ENCODE assay signal across 13 cellular contexts in genomic region chr4:19521151-19521550, GRCh38.
DNase-seq lines count a peak whose midpoint lies in the region; ATAC-seq and TF ChIP-seq lines count a peak whose summit lies in the region.
"Had no signal": no experiment of that assay in that cellular context is flagged by ENCODE, and none has a peak within 500 bp of the region (broad histone marks: within the 10 kb centered on the region; RNA-seq: fewer than 3 reads in every experiment).

No MANE protein-coding gene starts in this region.

- H3K79me2 ChIP-seq in GM23248 (ENCODE audit: insufficient read depth) (no peaks in the 10 kb centered on the region), osteoblast (ENCODE audit: insufficient read depth, low read length) (no peaks in the 10 kb centered on the region)

- H3K27ac Mint-ChIP-seq in activated naive CD8-positive, alpha-beta T cell treated with anti-CD3 and anti-CD28 coated beads, Interleukin-2, amount 50 U/mL, for 24 hours, result no peak overlapping the region
- no peak overlapping the region for H3K27ac Mint-ChIP-seq in CD4-positive, alpha-beta memory T cell

- H3K9ac ChIP-seq in GM23248, result no peak overlapping the region
- H3K9ac ChIP-seq: BLaER1 had no signal

- H3K27ac ChIP-seq in GM23248, result no peak overlapping the region
- no peak overlapping the region for H3K27ac ChIP-seq in osteoblast (ENCODE audit: low read depth, low read length)
- no peak overlapping the region for H3K27ac ChIP-seq in CD4-positive, alpha-beta memory T cell (ENCODE audit: low read depth, low read length)
- H3K27ac ChIP-seq: BLaER1, HL-60 had no signal

- H4K20me1 ChIP-seq in GM23248 (ENCODE audit: insufficient read depth) (no peaks in the 10 kb centered on the region), osteoblast (ENCODE audit: insufficient read depth, low read length) (no peaks in the 10 kb centered on the region)
- H4K20me1 ChIP-seq: BLaER1 had no signal

- 15 to 17% methylated on average over 6 of the region's 6 CpGs for WGBS in GM23248 (ENCODE audit: low coverage in 1 of 2, low lambda C conversion rate in 2 of 2, missing lambda C conversion rate in 2 of 2), 2 experiments

- no peak overlapping the region for H3K4me2 ChIP-seq in GM23248 (ENCODE audit: unreplicated experiment)
- H3K4me2 ChIP-seq in osteoblast (ENCODE audit: insufficient read depth, low read length), result no peak overlapping the region
- H3K4me2 ChIP-seq: BLaER1 had no signal

- no peaks in the 10 kb centered on the region for H3K27me3 Mint-ChIP-seq in activated naive CD8-positive, alpha-beta T cell treated with anti-CD3 and anti-CD28 coated beads, Interleukin-2, amount 50 U/mL, for 24 hours
- H3K27me3 Mint-ChIP-seq in CD4-positive, alpha-beta memory T cell, result no peaks in the 10 kb centered on the region

- H3K36me3 ChIP-seq in GM23248 (ENCODE audit: low read depth) (no peaks in the 10 kb centered on the region), osteoblast (ENCODE audit: insufficient read depth, low read length) (no peaks in the 10 kb centered on the region)
- H3K36me3 ChIP-seq in CD4-positive, alpha-beta memory T cell (ENCODE audit: insufficient read depth, low read length), result no peaks in the 10 kb centered on the region
- H3K36me3 ChIP-seq: BLaER1 had no signal

- H3K9me3 ChIP-seq in GM23248 (ENCODE audit: low read depth) (no peaks in the 10 kb centered on the region), osteoblast (ENCODE audit: low read depth, low read length) (no peaks in the 10 kb centered on the region)
- H3K9me3 ChIP-seq in CD4-positive, alpha-beta memory T cell (ENCODE audit: control insufficient read depth in 1 of 2, low read length in 2 of 2), result no peaks in the 10 kb centered on the region
- H3K9me3 ChIP-seq: BLaER1 had no signal

- CTCF ChIA-PET in CD4-positive, alpha-beta memory T cell (lab: Charles Lee; ENCODE audit: partially characterized antibody), result no interaction called here

- intact Hi-C loops in CD4-positive, alpha-beta memory T cell (cut with micrococcal nuclease), result no loop called here

- H3K4me1 Mint-ChIP-seq in activated naive CD8-positive, alpha-beta T cell treated with anti-CD3 and anti-CD28 coated beads, Interleukin-2, amount 50 U/mL, for 24 hours, result no peaks in the 10 kb centered on the region
- no peaks in the 10 kb centered on the region for H3K4me1 Mint-ChIP-seq in CD4-positive, alpha-beta memory T cell

- no peaks in the 10 kb centered on the region for H3K9me2 ChIP-seq in GM23248 (ENCODE audit: insufficient read depth)

- no peaks in the 10 kb centered on the region for H3K27me3 ChIP-seq in GM23248 (replicated peaks; ENCODE audit: insufficient read depth)
- no peaks in the 10 kb centered on the region for H3K27me3 ChIP-seq in osteoblast (ENCODE audit: insufficient read depth, low read length)
- no peaks in the 10 kb centered on the region for H3K27me3 ChIP-seq in CD4-positive, alpha-beta memory T cell (ENCODE audit: insufficient read depth, low read length)
- H3K27me3 ChIP-seq: BLaER1 had no signal

- peak; percentile 7 for DNase-seq in AG10803 (ENCODE audit: low read depth)
- DNase-seq in GM23248, result no peak
- DNase-seq in NCI-H446 treated with DMSO at 0.1 percent for 48 hours (lab: John Stamatoyannopoulos, UW), result peak; percentile 79
- DNase-seq in osteoblast (ENCODE audit: insufficient read length, low spot score, missing footprints), result no peak
- no peak for DNase-seq in COLO829 (ENCODE audit: low spot score)
- no peak for DNase-seq in activated naive CD8-positive, alpha-beta T cell treated with anti-CD3 and anti-CD28 coated beads, Interleukin-2, amount 50 U/mL, for 24 hours
- no peak for DNase-seq in CD4-positive, alpha-beta memory T cell
- DNase-seq: Calu3, DMS 273 treated with DMSO at 0.1 percent for 48 hours had no signal

- TF ChIP-seq CTCF in AG10803 (conservative IDR thresholded peaks at IDR 0.05; ENCODE audit: low read length), result no peak
- TF ChIP-seq CTCF in osteoblast (IDR thresholded peaks at IDR 0.05; ENCODE audit: extremely low read depth, low read depth, low read length), result no peak

- H3K36me3 Mint-ChIP-seq in activated naive CD8-positive, alpha-beta T cell treated with anti-CD3 and anti-CD28 coated beads, Interleukin-2, amount 50 U/mL, for 24 hours (ENCODE audit: low read depth), result no peaks in the 10 kb centered on the region
- H3K36me3 Mint-ChIP-seq in CD4-positive, alpha-beta memory T cell, result no peaks in the 10 kb centered on the region

- H3K9me3 Mint-ChIP-seq in activated naive CD8-positive, alpha-beta T cell treated with anti-CD3 and anti-CD28 coated beads, Interleukin-2, amount 50 U/mL, for 24 hours, result peaks cover 11% of the 10 kb centered on the region
- peaks cover 0 to 19% (median 16%) of the 10 kb centered on the region in 8 donors for H3K9me3 Mint-ChIP-seq in CD4-positive, alpha-beta memory T cell

- no peaks in the 10 kb centered on the region for H3F3A ChIP-seq in GM23248 (ENCODE audit: insufficient read depth)

- H3K4me1 ChIP-seq in GM23248 (ENCODE audit: insufficient read depth) (no peaks in the 10 kb centered on the region), osteoblast (ENCODE audit: insufficient read depth, low read length) (no peaks in the 10 kb centered on the region)
- H3K4me1 ChIP-seq in CD4-positive, alpha-beta memory T cell (ENCODE audit: insufficient read depth, low read length), result no peaks in the 10 kb centered on the region
- H3K4me1 ChIP-seq: BLaER1 had no signal

- in situ Hi-C loops in GM23248 (cut with MboI), result no loop called here

- ATAC-seq in activated naive CD8-positive, alpha-beta T cell treated with anti-CD3 and anti-CD28 coated beads, Interleukin-2, amount 50 U/mL, for 24 hours, result no peak
- ATAC-seq: GM12878, HCT116 had no signal

- POLR2A ChIA-PET in CD4-positive, alpha-beta memory T cell (lab: Charles Lee; ENCODE audit: partially characterized antibody), result no interaction called here

- no peak overlapping the region for H3K4me3 Mint-ChIP-seq in activated naive CD8-positive, alpha-beta T cell treated with anti-CD3 and anti-CD28 coated beads, Interleukin-2, amount 50 U/mL, for 24 hours
- no peak overlapping the region for H3K4me3 Mint-ChIP-seq in CD4-positive, alpha-beta memory T cell

- H2AFZ ChIP-seq in GM23248 (peak overlapping the region; percentile 34; the same call in 1 of the 2 replicates), osteoblast (ENCODE audit: low read length) (peak overlapping the region; percentile 79)

- H3K4me3 ChIP-seq in AG10803 (ENCODE audit: low read length), result no peak overlapping the region
- H3K4me3 ChIP-seq in GM23248, result no peak overlapping the region
- no peak overlapping the region for H3K4me3 ChIP-seq in osteoblast (ENCODE audit: insufficient read depth, low read length)
- H3K4me3 ChIP-seq in CD4-positive, alpha-beta memory T cell (ENCODE audit: low read length in 2 of 2), result no peak overlapping the region
- H3K4me3 ChIP-seq: BLaER1, GM12878 had no signal

Comparison
In these comparisons a context has a peak if more than half of its experiments do, and no peak if none do; other contexts are left out.
1. DNase-seq: peak in AG10803 (single experiment) and NCI-H446 treated with DMSO at 0.1 percent for 48 hours (single experiment); none in GM23248 (single experiment), osteoblast (single experiment), COLO829 (single experiment), activated naive CD8-positive, alpha-beta T cell treated with anti-CD3 and anti-CD28 coated beads, Interleukin-2, amount 50 U/mL, for 24 hours (single experiment) and CD4-positive, alpha-beta memory T cell (0 of 5).